ENCODE assay signal across 1 cellular context in the genomic region with DNA sequence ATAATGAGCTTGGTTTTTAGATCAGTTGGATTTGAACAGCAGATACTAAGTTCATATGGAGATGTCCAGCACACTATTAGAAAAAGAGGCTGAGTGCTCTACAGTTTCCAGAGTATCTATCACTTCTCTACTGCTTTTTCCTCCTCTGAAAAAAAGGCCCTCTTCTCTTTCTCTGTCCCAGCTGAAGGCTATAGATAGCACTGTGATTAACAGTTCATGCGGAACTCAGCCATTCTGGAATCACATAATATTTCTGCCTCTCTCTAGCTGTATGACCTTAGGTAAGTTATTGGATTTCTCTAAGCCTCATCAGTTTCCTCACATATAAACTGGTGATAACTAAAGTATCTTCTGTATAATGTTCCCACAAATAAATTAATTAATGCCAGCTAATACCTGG.
TF ChIP-seq lines count a peak whose summit lies in the region.

No MANE protein-coding gene starts in this region.

TF ChIP-seq in IMR-90, 13 proteins besides CTCF, POLR2A, EP300 and RAD21:
- TF ChIP-seq NFE2L2 (IDR thresholded peaks at IDR 0.05; ENCODE audit: low read depth, low read length) (no peak), MAZ (IDR thresholded peaks at IDR 0.05; ENCODE audit: borderline replicate concordance, low read depth, low read length) (no peak), CHD1 (IDR thresholded peaks at IDR 0.05; ENCODE audit: low read depth, low read length) (no peak), BHLHE40 (IDR thresholded peaks at IDR 0.05; ENCODE audit: low read depth, low read length) (no peak), MXI1 (IDR thresholded peaks at IDR 0.05; ENCODE audit: borderline replicate concordance, low read depth, low read length) (no peak), RFX5 (IDR thresholded peaks at IDR 0.05; ENCODE audit: low read depth, low read length) (no peak), SMC3 (IDR thresholded peaks at IDR 0.05; ENCODE audit: low read depth, low read length) (no peak), FOS (IDR thresholded peaks at IDR 0.05; ENCODE audit: low read depth, low read length) (no peak), RCOR1 (IDR thresholded peaks at IDR 0.05; ENCODE audit: insufficient replicate concordance, low read length) (no peak), CEBPB (IDR thresholded peaks at IDR 0.05; ENCODE audit: low read depth, low read length) (no peak), MAFK (IDR thresholded peaks at IDR 0.05; ENCODE audit: low read depth, low read length) (no peak)
- TF ChIP-seq, protein P1, sequence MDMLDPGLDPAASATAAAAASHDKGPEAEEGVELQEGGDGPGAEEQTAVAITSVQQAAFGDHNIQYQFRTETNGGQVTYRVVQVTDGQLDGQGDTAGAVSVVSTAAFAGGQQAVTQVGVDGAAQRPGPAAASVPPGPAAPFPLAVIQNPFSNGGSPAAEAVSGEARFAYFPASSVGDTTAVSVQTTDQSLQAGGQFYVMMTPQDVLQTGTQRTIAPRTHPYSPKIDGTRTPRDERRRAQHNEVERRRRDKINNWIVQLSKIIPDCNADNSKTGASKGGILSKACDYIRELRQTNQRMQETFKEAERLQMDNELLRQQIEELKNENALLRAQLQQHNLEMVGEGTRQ (IDR thresholded peaks at IDR 0.05; ENCODE audit: low read depth, low read length), result no peak
- TF ChIP-seq, protein P2, sequence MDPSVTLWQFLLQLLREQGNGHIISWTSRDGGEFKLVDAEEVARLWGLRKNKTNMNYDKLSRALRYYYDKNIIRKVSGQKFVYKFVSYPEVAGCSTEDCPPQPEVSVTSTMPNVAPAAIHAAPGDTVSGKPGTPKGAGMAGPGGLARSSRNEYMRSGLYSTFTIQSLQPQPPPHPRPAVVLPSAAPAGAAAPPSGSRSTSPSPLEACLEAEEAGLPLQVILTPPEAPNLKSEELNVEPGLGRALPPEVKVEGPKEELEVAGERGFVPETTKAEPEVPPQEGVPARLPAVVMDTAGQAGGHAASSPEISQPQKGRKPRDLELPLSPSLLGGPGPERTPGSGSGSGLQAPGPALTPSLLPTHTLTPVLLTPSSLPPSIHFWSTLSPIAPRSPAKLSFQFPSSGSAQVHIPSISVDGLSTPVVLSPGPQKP (IDR thresholded peaks at IDR 0.05; ENCODE audit: borderline replicate concordance, low read depth, low read length), result no peak
